Comparison of ENCODE assay signal across 9 cellular contexts in genomic region chr14:67620217-67620789, GRCh38. TPM values are rescaled to one million over a fixed set of nuclear protein-coding genes. Genes with fewer than 3 reads are reported as not detected.
A peak's percentile ranks its signal among the peaks of the same experiment; 100 is the strongest.
DNase-seq lines count a peak whose midpoint lies in the region; ATAC-seq, FAIRE-seq and TF ChIP-seq lines count a peak whose summit lies in the region.
"Had no signal": no experiment of that assay in that cellular context is flagged by ENCODE, and none has a peak within 500 bp of the region (broad histone marks: within the 10 kb centered on the region; RNA-seq: fewer than 3 reads in every experiment).

No MANE protein-coding gene starts in this region.

- no peak for ATAC-seq in HG02642 (IDR thresholded peaks at IDR 0.05; ENCODE audit: poor library complexity, unreplicated experiment)

- H3K36me3 Mint-ChIP-seq in T-helper 1 cell treated with Interleukin-12 subunit alpha and Interleukin-12 subunit beta and Interleukin-4 antibody, amounts not matched to agents 30 μg/mL and 1 μg/mL, for 36 hours (ENCODE audit: low read depth) = no peaks in the 10 kb centered on the region

- peak overlapping the region; percentile 59 for H3K27ac Mint-ChIP-seq in T-helper 1 cell treated with Interleukin-12 subunit alpha and Interleukin-12 subunit beta and Interleukin-4 antibody, amounts not matched to agents 30 μg/mL and 1 μg/mL, for 36 hours

- H3K27me3 Mint-ChIP-seq in T-helper 1 cell treated with Interleukin-12 subunit alpha and Interleukin-12 subunit beta and Interleukin-4 antibody, amounts not matched to agents 30 μg/mL and 1 μg/mL, for 36 hours (ENCODE audit: low read depth) = peaks cover 12% of the 10 kb centered on the region

- H3K9ac ChIP-seq in OCI-LY3 (ENCODE audit: low read length) = peak overlapping the region; percentile 54

- no peaks in the 10 kb centered on the region for H3K79me2 ChIP-seq in OCI-LY3 (ENCODE audit: low read length)

- H3K4me3 ChIP-seq in OCI-LY3 (ENCODE audit: low read length) (peak overlapping the region; percentile 86), mononuclear cell (ENCODE audit: low read length) (peak overlapping the region; percentile 52)
- peak overlapping the region; percentile 73 for H3K4me3 ChIP-seq in effector memory CD4-positive, alpha-beta T cell (ENCODE audit: insufficient read depth, low read depth, low read length, poor library complexity, severe bottlenecking)

- H3K36me3 ChIP-seq in OCI-LY3 (replicated peaks; ENCODE audit: low read depth, low read length) = no peaks in the 10 kb centered on the region
- H3K36me3 ChIP-seq in effector memory CD4-positive, alpha-beta T cell (ENCODE audit: control insufficient read depth, insufficient read depth, low read length) = no peaks in the 10 kb centered on the region

- FAIRE-seq in urothelium cell line (lab: Jason Lieb, UNC) = no peak
- FAIRE-seq: endometrium had no signal

- H3K4me1 ChIP-seq in OCI-LY3 (ENCODE audit: low read length) = peaks cover 9% of the 10 kb centered on the region
- H3K4me1 ChIP-seq in effector memory CD4-positive, alpha-beta T cell (ENCODE audit: control insufficient read depth, insufficient read depth, low read length, poor library complexity, severe bottlenecking) = peaks cover 13% of the 10 kb centered on the region
- peaks cover 16% of the 10 kb centered on the region for H3K4me1 ChIP-seq in mononuclear cell (ENCODE audit: insufficient read depth, low read length)

- no peak for TF ChIP-seq CTCF in OCI-LY3 (IDR thresholded peaks at IDR 0.05; ENCODE audit: low read depth, low read length)

- H3K4me2 ChIP-seq in OCI-LY3 (ENCODE audit: low read length) = peak overlapping the region; percentile 87

- H3K9me3 Mint-ChIP-seq in T-helper 1 cell treated with Interleukin-12 subunit alpha and Interleukin-12 subunit beta and Interleukin-4 antibody, amounts not matched to agents 30 μg/mL and 1 μg/mL, for 36 hours = no peaks in the 10 kb centered on the region

- H2AFZ ChIP-seq in OCI-LY3 (ENCODE audit: low read depth, low read length) = peak overlapping the region; percentile 81

- peaks cover 10% of the 10 kb centered on the region for H3K27me3 ChIP-seq in OCI-LY3 (ENCODE audit: low read depth, low read length)
- no peaks in the 10 kb centered on the region for H3K27me3 ChIP-seq in effector memory CD4-positive, alpha-beta T cell (replicated peaks; ENCODE audit: control insufficient read depth, insufficient read depth, low read length, poor library complexity, severe bottlenecking)
- peaks cover 4% of the 10 kb centered on the region for H3K27me3 ChIP-seq in mononuclear cell (ENCODE audit: insufficient read depth, low read length)

- H3K9me3 ChIP-seq in OCI-LY3 (ENCODE audit: insufficient read depth, low read length) (no peaks in the 10 kb centered on the region), mononuclear cell (ENCODE audit: low read depth, low read length) (no peaks in the 10 kb centered on the region)
- H3K9me3 ChIP-seq in effector memory CD4-positive, alpha-beta T cell (ENCODE audit: control insufficient read depth, low read length) = no peaks in the 10 kb centered on the region

- H3K4me1 Mint-ChIP-seq in T-helper 1 cell treated with Interleukin-12 subunit alpha and Interleukin-12 subunit beta and Interleukin-4 antibody, amounts not matched to agents 30 μg/mL and 1 μg/mL, for 36 hours (ENCODE audit: low read depth) = peaks cover 28% of the 10 kb centered on the region

- H4K20me1 ChIP-seq in OCI-LY3 (ENCODE audit: insufficient read depth, low read length) = no peaks in the 10 kb centered on the region

- DNase-seq in T-helper 1 cell (no peak), ureter (ENCODE audit: low spot score) (peak; percentile 45), urothelium cell line (ENCODE audit: low spot score) (no peak)
- no peak for DNase-seq in effector memory CD4-positive, alpha-beta T cell

- no peak overlapping the region for H3K27ac ChIP-seq in OCI-LY3 (ENCODE audit: low read length)
- H3K27ac ChIP-seq in effector memory CD4-positive, alpha-beta T cell (ENCODE audit: insufficient read depth, low read length, poor library complexity, severe bottlenecking) = peak overlapping the region; percentile 79

- H3K4me3 Mint-ChIP-seq in T-helper 1 cell treated with Interleukin-12 subunit alpha and Interleukin-12 subunit beta and Interleukin-4 antibody, amounts not matched to agents 30 μg/mL and 1 μg/mL, for 36 hours = peak overlapping the region; percentile 85

RNA-seq across cellular contexts. Expression of gene ARG2, which starts 0.6 kb away (rescaled TPM):
- total RNA-seq in mononuclear cell = 3.3 TPM
- total RNA-seq in ureter = 6.0 TPM

RNA-seq across cellular contexts. Expression of gene PIGH, which starts 20.2 kb away (rescaled TPM):
- total RNA-seq in mononuclear cell (39.4 TPM), ureter (29.8 TPM)

RNA-seq across cellular contexts. Expression of gene VTI1B, which starts 54.1 kb away (rescaled TPM):
- total RNA-seq in mononuclear cell (30.0 TPM), ureter (108 TPM)
